8 cellular contexts compared by ENCODE assay signal in the genomic region with DNA sequence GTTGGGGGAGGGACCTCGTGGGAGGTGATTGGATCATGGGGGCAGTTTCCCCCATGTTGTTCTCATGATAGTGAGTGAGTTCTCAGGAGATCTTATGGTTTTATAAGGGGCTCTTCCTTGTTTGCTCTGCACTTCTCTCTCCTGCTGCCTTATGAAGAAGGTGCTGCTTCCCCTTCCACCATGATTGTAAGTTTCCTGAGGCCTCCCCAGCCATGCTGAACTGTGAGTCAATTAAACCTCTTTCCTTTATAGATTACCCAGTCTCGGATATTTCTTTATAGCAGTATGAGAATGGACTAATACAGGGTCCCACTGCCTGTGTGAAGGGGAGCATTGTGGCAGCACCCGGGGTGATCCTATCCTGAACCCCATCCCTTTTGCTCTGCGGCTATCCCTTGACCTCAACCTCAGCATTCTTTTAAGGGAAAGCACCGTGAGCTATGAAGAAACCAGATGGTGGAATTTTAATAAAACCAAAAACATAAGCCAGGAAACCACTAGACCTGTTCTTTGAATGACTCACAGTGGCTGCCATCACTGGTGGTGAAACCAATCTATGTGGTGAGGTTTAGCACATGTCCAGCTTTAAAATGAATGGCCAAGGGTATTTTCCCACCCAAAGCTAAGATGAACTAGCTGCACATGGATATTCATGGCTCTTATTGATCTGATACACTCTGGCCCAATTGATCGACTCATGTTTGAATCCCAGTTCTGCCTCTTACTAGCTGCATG.
DNase-seq lines count a peak whose midpoint lies in the region; ATAC-seq, FAIRE-seq and TF ChIP-seq lines count a peak whose summit lies in the region.

No MANE protein-coding gene starts in this region.

- 72 to 90% (median 78%) methylated on average over 6 of the region's 6 CpGs for WGBS in small intestine, 3 donors

- TF ChIP-seq CTCF in AG10803 (conservative IDR thresholded peaks at IDR 0.05; ENCODE audit: low read length), result no peak

- no peaks in the 10 kb centered on the region for H3K36me3 ChIP-seq in adipocyte (ENCODE audit: control insufficient read depth, insufficient read depth, low read length, severe bottlenecking)
- peaks cover 0 to 2% of the 10 kb centered on the region in 2 donors for H3K36me3 ChIP-seq in small intestine (ENCODE audit: control insufficient read depth in 2 of 2, insufficient read depth in 2 of 2, low read length in 2 of 2)

- H3K27me3 ChIP-seq in adipocyte (replicated peaks; ENCODE audit: control insufficient read depth, insufficient read depth, low read length) (no peaks in the 10 kb centered on the region), small intestine (ENCODE audit: control insufficient read depth in 2 of 2, insufficient read depth in 2 of 2, low read length in 2 of 2) (no peaks in the 10 kb centered on the region)

- H3K9ac ChIP-seq in adipocyte (ENCODE audit: low read length), result no peak overlapping the region

- H3K4me3 ChIP-seq in AG10803 (ENCODE audit: low read length) (no peak overlapping the region), adipocyte (ENCODE audit: low read length) (no peak overlapping the region), small intestine (ENCODE audit: low read depth in 1 of 2, low read length in 2 of 2) (no peak overlapping the region)

- no peak for FAIRE-seq in small intestine (lab: Jason Lieb, UNC)

- peak; percentile 90 for ATAC-seq in GM19395 (IDR thresholded peaks at IDR 0.05; ENCODE audit: unreplicated experiment)
- peak; percentile 91 for ATAC-seq in HG03135 (IDR thresholded peaks at IDR 0.05; ENCODE audit: unreplicated experiment)

- DNase-seq in AG10803 (ENCODE audit: low read depth) (peak; percentile 90), adipocyte (ENCODE audit: low read depth) (peak; percentile 57), midbrain (lab: John Stamatoyannopoulos, UW) (no peak), small intestine (no peak)
- no peak for DNase-seq in stimulated activated CD4-positive, alpha-beta T cell treated with anti-CD3 and anti-CD28 coated beads, Interleukin-2, amount 100 ng/mL, for 24 hours
- DNase-seq in activated CD8-positive, alpha-beta memory T cell treated with anti-CD3 and anti-CD28 coated beads, Interleukin-2, amount 50 U/mL, for 48 hours, result no peak

- H3K27ac ChIP-seq in small intestine (ENCODE audit: low read depth in 1 of 2, low read length in 1 of 2), result no peak overlapping the region

- H3K4me1 ChIP-seq in adipocyte (ENCODE audit: control insufficient read depth, insufficient read depth, low read length) (peaks cover 10% of the 10 kb centered on the region), small intestine (ENCODE audit: control insufficient read depth in 2 of 2, insufficient read depth in 1 of 2, low read depth in 1 of 2, low read length in 1 of 2) (no peaks in the 10 kb centered on the region)

- H3K9me3 ChIP-seq in adipocyte (ENCODE audit: control insufficient read depth, low read length) (no peaks in the 10 kb centered on the region), small intestine (ENCODE audit: control insufficient read depth, low read depth) (no peaks in the 10 kb centered on the region)

Comparison
In these comparisons a context has a peak if more than half of its experiments do, and no peak if none do; other contexts are left out.
1. DNase-seq: peak in AG10803 (single experiment) and adipocyte (single experiment); none in midbrain (single experiment), small intestine (single experiment), stimulated activated CD4-positive, alpha-beta T cell treated with anti-CD3 and anti-CD28 coated beads, Interleukin-2, amount 100 ng/mL, for 24 hours (0 of 2) and activated CD8-positive, alpha-beta memory T cell treated with anti-CD3 and anti-CD28 coated beads, Interleukin-2, amount 50 U/mL, for 48 hours (single experiment).